Comparison of ENCODE assay signal across 11 cellular contexts in genomic region chr9:137762414-137763061, GRCh38.
DNase-seq lines count a peak whose midpoint lies in the region; ATAC-seq and TF ChIP-seq lines count a peak whose summit lies in the region.
"Had no signal": no experiment of that assay in that cellular context is flagged by ENCODE, and none has a peak within 500 bp of the region (broad histone marks: within the 10 kb centered on the region; RNA-seq: fewer than 3 reads in every experiment).

No MANE protein-coding gene starts in this region.

- in situ Hi-C loops in GM13976 (cut with MboI; ENCODE audit: low sequenced_read_pairs, unreplicated experiment): no loop called here

- H3K36me3 ChIP-seq in lower lobe of right lung: peaks cover 95% of the 10 kb centered on the region

- no peaks in the 10 kb centered on the region for H3K27me3 ChIP-seq in lower lobe of right lung (ENCODE audit: low read depth)

- no peaks in the 10 kb centered on the region for H3K9me3 ChIP-seq in lower lobe of right lung

- DNase-seq in GM13976 (ENCODE audit: low spot score): peak; percentile 87
- no peak for DNase-seq in lower lobe of right lung
- no peak for DNase-seq in amygdala (lab: John Stamatoyannopoulos, UW)
- DNase-seq in GM03348 (ENCODE audit: low spot score): no peak
- DNase-seq in RPMI8226: no peak
- no peak for DNase-seq in H4 (ENCODE audit: low spot score)
- DNase-seq: activated CD4-positive, CD25-positive, alpha-beta regulatory T cell treated with anti-CD3 and anti-CD28 coated beads, Interleukin-2, amount 50 U/mL, for 72 hours; endodermal cell; NCI-H1092 had no signal

- no peak for TF ChIP-seq CTCF in GM13976 (IDR thresholded peaks at IDR 0.05; ENCODE audit: borderline replicate concordance, control extremely low read depth, extremely low read depth, insufficient read depth, missing control alignments)
- no peak for TF ChIP-seq CTCF in lower lobe of right lung (IDR thresholded peaks at IDR 0.05)

- H3K4me1 ChIP-seq in lower lobe of right lung: no peaks in the 10 kb centered on the region

- ATAC-seq in GM19463 (IDR thresholded peaks at IDR 0.05; ENCODE audit: unreplicated experiment) (peak; percentile 61), HG03378 (IDR thresholded peaks at IDR 0.05; ENCODE audit: unreplicated experiment) (peak; percentile 58), lower lobe of right lung (peak; percentile 34 to 62)

- intact Hi-C loops in lower lobe of right lung (cut with DNase I): no loop called here

- no peak overlapping the region for H3K27ac ChIP-seq in lower lobe of right lung

- H3K4me3 ChIP-seq in lower lobe of right lung: no peak overlapping the region
